Comparison of ENCODE assay signal across 7 cellular contexts in the genomic region with DNA sequence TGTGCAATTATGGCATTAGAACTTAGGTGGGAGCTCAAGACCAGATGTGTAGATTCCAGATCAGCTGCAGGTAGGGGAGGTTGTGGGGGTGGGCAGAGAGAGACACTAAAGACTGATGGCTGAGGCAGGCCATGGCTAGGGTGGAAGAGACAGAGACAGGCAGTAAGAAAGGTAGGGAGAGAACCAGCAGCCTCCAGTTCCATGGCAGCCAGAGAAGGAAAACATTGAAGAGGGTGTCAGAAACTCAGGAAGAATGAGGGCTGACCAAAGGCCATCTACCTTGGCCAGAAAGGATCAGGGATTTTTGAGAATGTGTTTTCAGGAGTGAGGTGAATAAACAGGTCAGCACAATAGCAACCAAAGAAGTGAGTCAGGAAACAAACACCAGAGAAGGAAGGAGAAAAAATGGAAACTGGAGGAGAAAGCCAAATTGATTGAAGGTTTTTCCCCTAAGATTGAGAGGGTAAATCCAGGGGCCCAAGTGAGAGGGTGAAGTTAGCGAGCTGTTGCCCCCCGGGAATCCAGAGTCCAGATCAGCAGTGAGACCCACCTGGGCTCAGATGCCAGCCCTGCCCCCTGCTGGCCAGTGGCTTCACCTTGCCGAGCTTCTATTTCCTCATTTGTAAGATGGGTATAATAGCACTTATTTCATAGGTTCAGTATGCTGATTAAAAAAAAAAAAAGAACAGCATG. TPM values are rescaled to one million over a fixed set of nuclear protein-coding genes. Genes with fewer than 3 reads are reported as not detected.
A peak's percentile ranks its signal among the peaks of the same experiment; 100 is the strongest.
DNase-seq lines count a peak whose midpoint lies in the region; FAIRE-seq and TF ChIP-seq lines count a peak whose summit lies in the region.

No MANE protein-coding gene starts in this region.

- DNase-seq in GM13976 (ENCODE audit: low spot score) (peak; percentile 57), MV-4-11 (lab: John Stamatoyannopoulos, UW) (peak; percentile 6), endothelial cell of umbilical vein (ENCODE audit: low read depth, low spot score) (peak; percentile 62), amniotic stem cell (lab: John Stamatoyannopoulos, UW) (no peak), hepatic stellate cell (ENCODE audit: low spot score) (no peak)
- DNase-seq in activated CD4-positive, alpha-beta T cell treated with anti-CD3 and anti-CD28 coated beads, Interleukin-2, amount 50 U/mL, for 4 hours, result peak; percentile 47 to 57

- TF ChIP-seq CTCF in GM13976 (IDR thresholded peaks at IDR 0.05; ENCODE audit: borderline replicate concordance, control extremely low read depth, extremely low read depth, insufficient read depth, missing control alignments) (peak; percentile 86), endothelial cell of umbilical vein (IDR thresholded peaks at IDR 0.05; ENCODE audit: extremely low read depth in 1 of 2, insufficient read depth in 1 of 2, low read depth in 1 of 2, low read length in 2 of 2) (peak; percentile 67 to 78), neutrophil (IDR thresholded peaks at IDR 0.05) (peak; percentile 74)

- no TSS peak for BruUV-seq in endothelial cell of umbilical vein (replicated peaks; lab: Mats Ljungman, UMichigan)

- no peaks in the 10 kb centered on the region for H3K9me1 ChIP-seq in endothelial cell of umbilical vein (replicated peaks; ENCODE audit: control insufficient read depth, extremely low read depth, insufficient read depth, low read length)

- H3K4me1 ChIP-seq in endothelial cell of umbilical vein (ENCODE audit: control insufficient read depth, extremely low read depth, insufficient read depth, low read length) (peaks cover 41% of the 10 kb centered on the region), neutrophil (ENCODE audit: control insufficient read depth in 1 of 2, insufficient read depth in 1 of 2, low read depth in 1 of 2, low read length in 1 of 2) (peaks cover 64 to 66% of the 10 kb centered on the region in 2 experiments)

- in situ Hi-C loops in GM13976 (cut with MboI; ENCODE audit: low sequenced_read_pairs, unreplicated experiment), result loop anchor here (10.0 kb wide), 1 partner anchor 64 kb away; no protein-coding TSS in a partner anchor

- no peak overlapping the region for H3K9ac ChIP-seq in endothelial cell of umbilical vein (replicated peaks; ENCODE audit: extremely low read depth, insufficient read depth, low read length)

- H3K36me3 ChIP-seq in endothelial cell of umbilical vein (ENCODE audit: control insufficient read depth in 2 of 2, extremely low read depth in 1 of 2, insufficient read depth in 2 of 2, low read length in 2 of 2) (no peaks in the 10 kb centered on the region), neutrophil (peaks cover 36% of the 10 kb centered on the region)

- H3K4me3 ChIP-seq in endothelial cell of umbilical vein (replicated peaks in 1 of 3; ENCODE audit: insufficient read depth in 1 of 3, low read depth in 1 of 3, low read length in 3 of 3) (no peak overlapping the region), neutrophil (ENCODE audit: low read depth in 1 of 2, low read length in 1 of 2) (peak overlapping the region; percentile 2 to 41)

- intact Hi-C loops in endothelial cell of umbilical vein (cut with micrococcal nuclease), result loop anchor here (1.0 kb wide), 4 partner anchors 24 to 72 kb away; no protein-coding TSS in a partner anchor

- peaks cover under 1% of the 10 kb centered on the region for H3K79me2 ChIP-seq in endothelial cell of umbilical vein (ENCODE audit: control insufficient read depth, insufficient read depth, low read length)

- POLR2A ChIA-PET in endothelial cell of umbilical vein (lab: Charles Lee), result interaction anchor here (0.6 to 1.5 kb wide), 3 partner anchors 25 to 485 kb away, joined by 3 to 7 read pairs (median 6); partner anchors contain the start of gene ABHD2

- H4K20me1 ChIP-seq in endothelial cell of umbilical vein (replicated peaks; ENCODE audit: control insufficient read depth, extremely low read depth, insufficient read depth, low read length), result no peaks in the 10 kb centered on the region

- TF ChIP-seq POLR2A in endothelial cell of umbilical vein (IDR thresholded peaks at IDR 0.05; ENCODE audit: low read depth, low read length), result no peak

- H3K27ac ChIP-seq in endothelial cell of umbilical vein (ENCODE audit: insufficient read depth, low read depth, low read length) (peak overlapping the region; percentile 52), neutrophil (peak overlapping the region; percentile 96)

- H3K9me3 ChIP-seq in endothelial cell of umbilical vein (replicated peaks; ENCODE audit: control insufficient read depth, insufficient read depth, low read length) (no peaks in the 10 kb centered on the region), neutrophil (no peaks in the 10 kb centered on the region)

- peak; percentile 53 for FAIRE-seq in endothelial cell of umbilical vein (lab: Jason Lieb, UNC)

- no peak overlapping the region for H2AFZ ChIP-seq in endothelial cell of umbilical vein (ENCODE audit: low read depth, low read length)

- CTCF ChIA-PET in endothelial cell of umbilical vein (lab: Charles Lee), result interaction anchor here (0.8 to 5.5 kb wide), 25 partner anchors 9 to 224 kb away, joined by 3 to 73 read pairs (median 7); partner anchors contain the start of gene ABHD2

- dilution Hi-C loops in endothelial cell of umbilical vein (cut with MboI; ENCODE audit: extremely low pct_ligation_motif_present, low sequenced_read_pairs), result no loop called here

- no peak overlapping the region for H3K4me2 ChIP-seq in endothelial cell of umbilical vein (ENCODE audit: insufficient read depth, low read length)

- H3K27me3 ChIP-seq in endothelial cell of umbilical vein (ENCODE audit: control insufficient read depth in 2 of 2, insufficient read depth in 2 of 2, low read length in 2 of 2) (no peaks in the 10 kb centered on the region), neutrophil (no peaks in the 10 kb centered on the region)

TF ChIP-seq in endothelial cell of umbilical vein, 7 proteins besides CTCF, POLR2A, EP300 and RAD21:
- TF ChIP-seq POLR2AphosphoS5 (IDR thresholded peaks at IDR 0.05; ENCODE audit: insufficient read depth, low read depth, low read length) (no peak), EZH2 (IDR thresholded peaks at IDR 0.05; ENCODE audit: borderline replicate concordance, low read depth, low read length, severe bottlenecking) (no peak), MYC (IDR thresholded peaks at IDR 0.05; ENCODE audit: low read depth, low read length) (no peak), GATA2 (IDR thresholded peaks at IDR 0.05; ENCODE audit: insufficient read depth, insufficient read length, low read depth, low read length) (no peak), MAX (IDR thresholded peaks at IDR 0.05; ENCODE audit: insufficient read depth, insufficient read length) (no peak), JUN (IDR thresholded peaks at IDR 0.05; ENCODE audit: borderline replicate concordance, insufficient read depth, insufficient read length, low read depth) (no peak), FOS (IDR thresholded peaks at IDR 0.05; ENCODE audit: borderline replicate concordance, insufficient read depth, low read length) (no peak)

RNA-seq across cellular contexts. Expression of gene ABHD2, which starts 41.0 kb away (rescaled TPM):
- total RNA-seq in endothelial cell of umbilical vein, result 52.3 and 62.2 TPM in 2 replicates
- 14.0 and 16.3 TPM in 2 replicates for polyA plus RNA-seq in endothelial cell of umbilical vein
- polyA plus RNA-seq in endothelial cell of umbilical vein (2011; cell fraction: cytosol; rRNA removed), result 18.3 and 22.4 TPM in 2 replicates
- polyA plus RNA-seq in endothelial cell of umbilical vein (2011; cell fraction: nucleus; rRNA removed), result 19.6 and 20.8 TPM in 2 replicates
- polyA plus RNA-seq in endothelial cell of umbilical vein (2012), result 20.9 and 27.4 TPM in 2 replicates
- 139 and 168 TPM in 2 replicates for polyA minus RNA-seq in endothelial cell of umbilical vein
- 22.2 TPM for polyA minus RNA-seq in endothelial cell of umbilical vein (2011; cell fraction: cytosol; rRNA and poly(A)+ RNA removed)
- polyA minus RNA-seq in endothelial cell of umbilical vein (2011; cell fraction: nucleus; rRNA and poly(A)+ RNA removed), result 32.8 and 59.9 TPM in 2 replicates

Comparison
In these comparisons a context has a peak if more than half of its experiments do, and no peak if none do; other contexts are left out.
1. DNase-seq: peak in GM13976 (single experiment), MV-4-11 (single experiment), activated CD4-positive, alpha-beta T cell treated with anti-CD3 and anti-CD28 coated beads, Interleukin-2, amount 50 U/mL, for 4 hours (2 of 2) and endothelial cell of umbilical vein (single experiment); none in amniotic stem cell (single experiment) and hepatic stellate cell (single experiment).
2. H3K4me3 ChIP-seq: peak in neutrophil (2 of 2); none in endothelial cell of umbilical vein (0 of 3).
3. Peak in every context shown above with its lines, with median percentiles within 50 percentile points of each other: CTCF ChIP-seq.